Comparison of ENCODE assay signal across 11 cellular contexts in genomic region chr7:143256932-143257331, GRCh38.
DNase-seq lines count a peak whose midpoint lies in the region; ATAC-seq lines count a peak whose summit lies in the region.
"Had no signal": no experiment of that assay in that cellular context is flagged by ENCODE, and none has a peak within 500 bp of the region (broad histone marks: within the 10 kb centered on the region; RNA-seq: fewer than 3 reads in every experiment).

No MANE protein-coding gene starts in this region.

- ATAC-seq in GM18867 (IDR thresholded peaks at IDR 0.05; ENCODE audit: unreplicated experiment) = peak; percentile 87
- peak; percentile 88 for ATAC-seq in GM21576 (IDR thresholded peaks at IDR 0.05; ENCODE audit: unreplicated experiment)
- peak; percentile 70 for ATAC-seq in HG03196 (IDR thresholded peaks at IDR 0.05; ENCODE audit: unreplicated experiment)
- no peak for ATAC-seq in GM21423 (IDR thresholded peaks at IDR 0.05; ENCODE audit: unreplicated experiment)

- peak; percentile 52 for DNase-seq in germinal center (ENCODE audit: low spot score)
- DNase-seq in NCI-H345 (lab: John Stamatoyannopoulos, UW) = no peak
- DNase-seq in activated naive CD4-positive, alpha-beta T cell (lab: John Stamatoyannopoulos, UW) = no peak
- DNase-seq: endodermal cell; GDM1; NCI-H2227 treated with DMSO at 0.1 percent for 48 hours; stimulated activated CD4-positive, alpha-beta T cell treated with anti-CD3 and anti-CD28 coated beads, Interleukin-4, amount 100 ng/mL, for 4 hours had no signal
